20 cellular contexts compared by ENCODE assay signal in genomic region chr4:72358483-72358882, GRCh38.
"Had no signal": no experiment of that assay in that cellular context is flagged by ENCODE, and none has a peak within 500 bp of the region (broad histone marks: within the 10 kb centered on the region; RNA-seq: fewer than 3 reads in every experiment).

No MANE protein-coding gene starts in this region.

- ATAC-seq: heart left ventricle; left colon; left ventricle myocardium superior; natural killer cell treated with Interleukin-12 subunit alpha and Interleukin-12 subunit beta and Interleukin-15 and Interleukin-18, amount 100 ng/mL, for 72 hours; stimulated activated naive CD8-positive, alpha-beta T cell treated with anti-CD3 and anti-CD28 coated beads, Interleukin-15, Interleukin-2, amounts not matched to agents 100 U/mL and 50 U/mL, for 24 hours had no signal

- H3K4me1 ChIP-seq: heart left ventricle, neural progenitor cell, right atrium auricular region, tibial artery, upper lobe of left lung, uterus had no signal

- H2AFZ ChIP-seq: neural progenitor cell had no signal

- DNase-seq: dorsolateral prefrontal cortex; effector CD8-positive, alpha-beta T cell; heart left ventricle; hippocampal formation; left colon; left ventricle myocardium superior; mesenchymal stem cell; midbrain; nucleus accumbens; ovary; small intestine; stimulated activated CD4-positive, alpha-beta T cell treated with anti-CD3 and anti-CD28 coated beads, Interleukin-12 subunit alpha, Interleukin-12 subunit beta, amount 100 ng/mL, for 4 hours; stimulated activated naive CD8-positive, alpha-beta T cell treated with anti-CD3 and anti-CD28 coated beads, Interleukin-15, Interleukin-2, amounts not matched to agents 100 U/mL and 50 U/mL, for 24 hours; tibial artery; upper lobe of left lung; uterus had no signal

- H3K27me3 ChIP-seq: dorsolateral prefrontal cortex, heart left ventricle, neural progenitor cell, ovary, right atrium auricular region, tibial artery, upper lobe of left lung, uterus had no signal

- H3K4me3 ChIP-seq: heart left ventricle, lung, neural progenitor cell, ovary, right atrium auricular region, tibial artery, upper lobe of left lung, uterus had no signal

- H3K36me3 ChIP-seq: heart left ventricle, neural progenitor cell, ovary, right atrium auricular region, tibial artery, upper lobe of left lung, uterus had no signal

- H3K9ac ChIP-seq: neural progenitor cell had no signal

- H3K4me2 ChIP-seq: neural progenitor cell had no signal

- H3K9me3 ChIP-seq: heart left ventricle, ovary, right atrium auricular region, tibial artery, upper lobe of left lung, uterus had no signal

- H3K27ac ChIP-seq: dorsolateral prefrontal cortex, heart left ventricle, neural progenitor cell, ovary, right atrium auricular region, tibial artery, upper lobe of left lung, uterus had no signal
